ENCODE assay signal across 11 cellular contexts in genomic region chr9:127875306-127875966, GRCh38. TPM values are rescaled to one million over a fixed set of nuclear protein-coding genes. Genes with fewer than 3 reads are reported as not detected.
DNase-seq lines count a peak whose midpoint lies in the region; ATAC-seq and TF ChIP-seq lines count a peak whose summit lies in the region.
"Had no signal": no experiment of that assay in that cellular context is flagged by ENCODE, and none has a peak within 500 bp of the region (broad histone marks: within the 10 kb centered on the region; RNA-seq: fewer than 3 reads in every experiment).

No MANE protein-coding gene starts in this region.

- peak overlapping the region; percentile 55 for H3K27ac ChIP-seq in caudate nucleus (ENCODE audit: low read depth, low read length)
- H3K27ac ChIP-seq in thyroid gland: peak overlapping the region in 2 of 3 donors; percentile 44 to 74

- peaks cover 3% of the 10 kb centered on the region for H3K36me3 Mint-ChIP-seq in activated CD8-positive, alpha-beta T cell treated with anti-CD3 and anti-CD28 coated beads, Interleukin-2, amount 10 ng/mL, durations not matched to agents 7 days and 5 days (ENCODE audit: low read depth)
- no peaks in the 10 kb centered on the region for H3K36me3 Mint-ChIP-seq in activated CD8-positive, alpha-beta T cell treated with anti-CD3 and anti-CD28 coated beads for 36 hours (ENCODE audit: low read depth)
- peaks cover 3% of the 10 kb centered on the region for H3K36me3 Mint-ChIP-seq in mesothelial cell of epicardium

- H3K27me3 ChIP-seq in thyroid gland: no peaks in the 10 kb centered on the region

- POLR2A ChIA-PET in activated CD8-positive, alpha-beta T cell treated with anti-CD3 and anti-CD28 coated beads, Interleukin-2, amount 10 ng/mL, durations not matched to agents 7 days and 5 days (lab: Charles Lee): no interaction called here
- POLR2A ChIA-PET in activated CD8-positive, alpha-beta T cell treated with anti-CD3 and anti-CD28 coated beads for 36 hours (lab: Charles Lee): interaction anchor here (1.4 kb wide), 1 partner anchor 10 kb away, joined by 6 read pairs; no protein-coding TSS in a partner anchor

- no peak for ATAC-seq in activated CD8-positive, alpha-beta T cell treated with anti-CD3 and anti-CD28 coated beads, Interleukin-2, amount 10 ng/mL, durations not matched to agents 7 days and 5 days
- no peak for ATAC-seq in activated CD8-positive, alpha-beta T cell treated with anti-CD3 and anti-CD28 coated beads for 36 hours
- ATAC-seq in GM18519 (IDR thresholded peaks at IDR 0.05; ENCODE audit: low FRiP score, unreplicated experiment) (no peak), sciatic nerve (no peak)

- CTCF ChIA-PET in activated CD8-positive, alpha-beta T cell treated with anti-CD3 and anti-CD28 coated beads, Interleukin-2, amount 10 ng/mL, durations not matched to agents 7 days and 5 days (lab: Charles Lee): no interaction called here
- CTCF ChIA-PET in activated CD8-positive, alpha-beta T cell treated with anti-CD3 and anti-CD28 coated beads for 36 hours (lab: Charles Lee): no interaction called here

- TF ChIP-seq CTCF in activated CD8-positive, alpha-beta T cell treated with anti-CD3 and anti-CD28 coated beads for 36 hours (IDR thresholded peaks at IDR 0.05): no peak
- TF ChIP-seq CTCF in mesothelial cell of epicardium (IDR thresholded peaks at IDR 0.05; ENCODE audit: unreplicated experiment) (no peak), thyroid gland (IDR thresholded peaks at IDR 0.05) (no peak)

- intact Hi-C loops in activated CD8-positive, alpha-beta T cell treated with anti-CD3 and anti-CD28 coated beads for 36 hours (cut with micrococcal nuclease): no loop called here
- intact Hi-C loops in thyroid gland (cut with DNase I) (no loop called here), sciatic nerve (cut with DNase I) (no loop called here)

- TF ChIP-seq POLR2A in thyroid gland (IDR thresholded peaks at IDR 0.05): no peak

- no peaks in the 10 kb centered on the region for H3K9me3 Mint-ChIP-seq in activated CD8-positive, alpha-beta T cell treated with anti-CD3 and anti-CD28 coated beads, Interleukin-2, amount 10 ng/mL, durations not matched to agents 7 days and 5 days (ENCODE audit: insufficient read depth)
- H3K9me3 Mint-ChIP-seq in activated CD8-positive, alpha-beta T cell treated with anti-CD3 and anti-CD28 coated beads for 36 hours: no peaks in the 10 kb centered on the region
- no peaks in the 10 kb centered on the region for H3K9me3 Mint-ChIP-seq in mesothelial cell of epicardium

- H3K27ac Mint-ChIP-seq in activated CD8-positive, alpha-beta T cell treated with anti-CD3 and anti-CD28 coated beads, Interleukin-2, amount 10 ng/mL, durations not matched to agents 7 days and 5 days: peak overlapping the region; percentile 20
- no peak overlapping the region for H3K27ac Mint-ChIP-seq in activated CD8-positive, alpha-beta T cell treated with anti-CD3 and anti-CD28 coated beads for 36 hours
- peak overlapping the region; percentile 67 for H3K27ac Mint-ChIP-seq in mesothelial cell of epicardium

- H3K27me3 Mint-ChIP-seq in activated CD8-positive, alpha-beta T cell treated with anti-CD3 and anti-CD28 coated beads, Interleukin-2, amount 10 ng/mL, durations not matched to agents 7 days and 5 days (ENCODE audit: low read depth): peaks cover 3% of the 10 kb centered on the region
- H3K27me3 Mint-ChIP-seq in activated CD8-positive, alpha-beta T cell treated with anti-CD3 and anti-CD28 coated beads for 36 hours: peaks cover 7% of the 10 kb centered on the region
- H3K27me3 Mint-ChIP-seq in mesothelial cell of epicardium (ENCODE audit: low read depth): no peaks in the 10 kb centered on the region

- peaks cover 43 to 44% of the 10 kb centered on the region in 2 donors for H3K4me1 ChIP-seq in thyroid gland

- no peak for DNase-seq in activated CD8-positive, alpha-beta T cell treated with anti-CD3 and anti-CD28 coated beads, Interleukin-2, amount 10 ng/mL, durations not matched to agents 7 days and 5 days
- no peak for DNase-seq in activated CD8-positive, alpha-beta T cell treated with anti-CD3 and anti-CD28 coated beads for 36 hours
- DNase-seq in caudate nucleus (lab: John Stamatoyannopoulos, UW) (no peak), mesothelial cell of epicardium (ENCODE audit: low spot score in 2 of 2, unreplicated experiment in 2 of 2) (no peak), thyroid gland (no peak), sciatic nerve (ENCODE audit: low spot score) (no peak)
- no peak for DNase-seq in stimulated activated CD4-positive, alpha-beta T cell treated with anti-CD3 and anti-CD28 coated beads, Interleukin-1b, Interleukin-23, amount 100 ng/mL, for 48 hours
- DNase-seq: activated gamma-delta T cell treated with Interleukin-2 at 50 U/mL for 16 hours, KG1, NCI-H82 had no signal

- no peak overlapping the region for H3K4me3 ChIP-seq in thyroid gland (replicated peaks in 1 of 3)

- no peaks in the 10 kb centered on the region for H3K9me3 ChIP-seq in thyroid gland

- H3K36me3 ChIP-seq in thyroid gland: peaks cover 0 to 10% of the 10 kb centered on the region in 2 donors

- H3K4me3 Mint-ChIP-seq in activated CD8-positive, alpha-beta T cell treated with anti-CD3 and anti-CD28 coated beads, Interleukin-2, amount 10 ng/mL, durations not matched to agents 7 days and 5 days: no peak overlapping the region
- no peak overlapping the region for H3K4me3 Mint-ChIP-seq in activated CD8-positive, alpha-beta T cell treated with anti-CD3 and anti-CD28 coated beads for 36 hours
- peak overlapping the region; percentile 33 for H3K4me3 Mint-ChIP-seq in mesothelial cell of epicardium

- WGBS in thyroid gland, 2 donors: 78 to 79% methylated on average over 10 of the region's 10 CpGs

- H3K4me1 Mint-ChIP-seq in activated CD8-positive, alpha-beta T cell treated with anti-CD3 and anti-CD28 coated beads, Interleukin-2, amount 10 ng/mL, durations not matched to agents 7 days and 5 days (ENCODE audit: low read depth): peaks cover 2% of the 10 kb centered on the region
- H3K4me1 Mint-ChIP-seq in activated CD8-positive, alpha-beta T cell treated with anti-CD3 and anti-CD28 coated beads for 36 hours (ENCODE audit: low read depth): peaks cover 5% of the 10 kb centered on the region
- peaks cover 19% of the 10 kb centered on the region for H3K4me1 Mint-ChIP-seq in mesothelial cell of epicardium

RNA-seq across cellular contexts. Expression of gene AK1, which starts 2.0 kb away (rescaled TPM):
- total RNA-seq in activated CD8-positive, alpha-beta T cell treated with anti-CD3 and anti-CD28 coated beads, Interleukin-2, amount 10 ng/mL, durations not matched to agents 7 days and 5 days: 10 to 100 TPM; 22.4 to 30.4 TPM
- total RNA-seq in activated CD8-positive, alpha-beta T cell treated with anti-CD3 and anti-CD28 coated beads for 36 hours: 10 to 100 TPM; 12.1 to 14.8 TPM
- total RNA-seq in mesothelial cell of epicardium: 34.4 to 39.4 TPM (median 38.5 TPM) in 3 replicates
- total RNA-seq in thyroid gland: 10 to 100 TPM; 56.3 to 98.9 (median 86.3) TPM
- total RNA-seq in sciatic nerve: 61.0 TPM

RNA-seq across cellular contexts. Expression of gene ENG, which starts 21.0 kb away (rescaled TPM):
- total RNA-seq in activated CD8-positive, alpha-beta T cell treated with anti-CD3 and anti-CD28 coated beads, Interleukin-2, amount 10 ng/mL, durations not matched to agents 7 days and 5 days: 10 to 100 TPM; 22.9 to 24.3 TPM
- total RNA-seq in activated CD8-positive, alpha-beta T cell treated with anti-CD3 and anti-CD28 coated beads for 36 hours: 10 to 100 TPM; 14.2 to 15.0 TPM
- total RNA-seq in mesothelial cell of epicardium (7.3 to 8.5 TPM (median 8.1 TPM) in 3 replicates), thyroid gland (100 to 1,000 TPM in 1 of 4 donors, 10 to 100 TPM in 3; 45.6 to 115 (median 51.1) TPM), sciatic nerve (285 TPM)

RNA-seq across cellular contexts. Expression of gene ST6GALNAC6, which starts 24.0 kb away (rescaled TPM):
- total RNA-seq in activated CD8-positive, alpha-beta T cell treated with anti-CD3 and anti-CD28 coated beads, Interleukin-2, amount 10 ng/mL, durations not matched to agents 7 days and 5 days: 10 to 100 TPM; 68.6 to 77.6 TPM
- 10 to 100 TPM; 36.9 to 38.8 TPM for total RNA-seq in activated CD8-positive, alpha-beta T cell treated with anti-CD3 and anti-CD28 coated beads for 36 hours
- total RNA-seq in mesothelial cell of epicardium: 34.2 to 37.5 TPM (median 36.2 TPM) in 3 replicates
- 100 to 1,000 TPM in 1 of 4 donors, 10 to 100 TPM in 3; 39.2 to 124 (median 50.8) TPM for total RNA-seq in thyroid gland
- 108 TPM for total RNA-seq in sciatic nerve

RNA-seq across cellular contexts. Expression of gene ST6GALNAC4, which starts 41.4 kb away (rescaled TPM):
- 10 to 100 TPM; 37.0 to 39.7 TPM for total RNA-seq in activated CD8-positive, alpha-beta T cell treated with anti-CD3 and anti-CD28 coated beads, Interleukin-2, amount 10 ng/mL, durations not matched to agents 7 days and 5 days
- total RNA-seq in activated CD8-positive, alpha-beta T cell treated with anti-CD3 and anti-CD28 coated beads for 36 hours: 10 to 100 TPM; 34.3 to 34.9 TPM
- total RNA-seq in mesothelial cell of epicardium (14.5 to 16.1 TPM (median 15.8 TPM) in 3 replicates), thyroid gland (10 to 100 TPM in 3 of 4 donors, 1 to 10 TPM in 1; 8.9 to 27.4 (median 19.1) TPM), sciatic nerve (19.6 TPM)

RNA-seq across cellular contexts. Expression of gene PIP5KL1, which starts 55.1 kb away (rescaled TPM):
- 1 to 10 TPM; 2.6 to 2.7 TPM for total RNA-seq in activated CD8-positive, alpha-beta T cell treated with anti-CD3 and anti-CD28 coated beads, Interleukin-2, amount 10 ng/mL, durations not matched to agents 7 days and 5 days
- total RNA-seq in activated CD8-positive, alpha-beta T cell treated with anti-CD3 and anti-CD28 coated beads for 36 hours: 1 to 10 TPM; 1.7 to 2.5 TPM
- total RNA-seq in mesothelial cell of epicardium (7.6 to 9.0 TPM (median 8.2 TPM) in 3 replicates), thyroid gland (1 to 10 TPM in 3 of 4 donors, not detected in 1; 1.0 to 5.2 (median 1.6) TPM), sciatic nerve (2.0 TPM)
